Comparison of ENCODE assay signal across 3 cellular contexts in genomic region chr1:16641159-16641975, GRCh38. TPM values are rescaled to one million over a fixed set of nuclear protein-coding genes. Genes with fewer than 3 reads are reported as not detected.
"Had no signal": no experiment of that assay in that cellular context is flagged by ENCODE, and none has a peak within 500 bp of the region (broad histone marks: within the 10 kb centered on the region; RNA-seq: fewer than 3 reads in every experiment).

No MANE protein-coding gene starts in this region.

RNA-seq across cellular contexts. Expression of gene RNU1-3, which starts 25.4 kb away (rescaled TPM):
- total RNA-seq: myocyte, osteoblast had no signal
- polyA plus RNA-seq: thymus had no signal
